8 cellular contexts compared by ENCODE assay signal in genomic region chr6:20403080-20403765, GRCh38.
DNase-seq lines count a peak whose midpoint lies in the region; ATAC-seq lines count a peak whose summit lies in the region.

No MANE protein-coding gene starts in this region.

- ATAC-seq in GM18867 (IDR thresholded peaks at IDR 0.05; ENCODE audit: unreplicated experiment) (peak; percentile 48), HG03103 (IDR thresholded peaks at IDR 0.05; ENCODE audit: low read depth, unreplicated experiment) (peak; percentile 39)

- DNase-seq in AG08395 (ENCODE audit: low spot score) (peak; percentile 84), NCI-H345 (lab: John Stamatoyannopoulos, UW) (peak; percentile 81), cerebellar cortex (ENCODE audit: low spot score) (peak; percentile 67), kidney tubule cell (ENCODE audit: low spot score) (peak; percentile 96)
- peak; percentile 89 for DNase-seq in activated CD4-positive, CD25-positive, alpha-beta regulatory T cell treated with anti-CD3 and anti-CD28 coated beads, Interleukin-2, amount 50 U/mL, for 72 hours
- DNase-seq in stimulated activated CD4-positive, alpha-beta T cell treated with anti-CD3 and anti-CD28 coated beads, Interleukin-1b, Interleukin-23, amount 100 ng/mL, for 1 hour (ENCODE audit: low read depth in 2 of 2): peak; percentile 50 to 79

Comparison
In these comparisons a context has a peak if more than half of its experiments do, and no peak if none do; other contexts are left out.
1. Peak in every context shown above with its lines: DNase-seq and ATAC-seq.